ENCODE assay signal across 11 cellular contexts in the genomic region with DNA sequence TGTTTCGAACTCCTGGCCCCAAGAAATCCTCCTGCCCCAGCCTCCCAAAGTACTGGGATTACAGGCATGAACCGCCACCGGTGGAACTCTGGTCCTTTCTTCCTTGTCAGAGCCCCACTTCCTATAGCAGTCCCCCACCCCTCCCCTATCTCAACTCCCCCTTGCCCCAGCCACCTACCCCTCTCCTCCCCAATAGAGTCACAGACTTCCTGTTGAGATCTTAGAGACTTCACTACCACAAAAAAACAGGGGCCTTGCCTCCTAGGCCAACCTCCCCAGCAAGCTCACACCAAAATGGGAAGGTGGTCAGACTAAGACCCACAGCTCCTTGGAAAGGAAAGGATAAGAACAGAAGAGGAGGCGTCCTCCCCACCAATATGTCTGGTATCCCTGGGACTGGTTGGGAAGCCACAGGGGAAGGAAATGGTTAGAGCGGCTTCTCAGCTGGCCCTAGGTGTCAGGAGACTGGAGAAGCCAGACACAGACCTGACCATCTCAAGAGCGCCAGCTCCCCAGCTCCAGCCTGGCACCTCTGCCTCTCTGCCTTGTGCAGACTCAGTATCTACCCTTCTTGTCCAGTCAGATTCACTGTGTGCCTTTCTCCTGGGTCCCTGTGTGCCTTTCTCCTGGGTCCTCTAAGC. TPM values are rescaled to one million over a fixed set of nuclear protein-coding genes. Genes with fewer than 3 reads are reported as not detected.
DNase-seq lines count a peak whose midpoint lies in the region; ATAC-seq and TF ChIP-seq lines count a peak whose summit lies in the region.
"Had no signal": no experiment of that assay in that cellular context is flagged by ENCODE, and none has a peak within 500 bp of the region (broad histone marks: within the 10 kb centered on the region; RNA-seq: fewer than 3 reads in every experiment).

No MANE protein-coding gene starts in this region.

- H3K79me2 ChIP-seq in OCI-LY7 (ENCODE audit: insufficient read depth, low read depth, low read length), result peaks cover 36% of the 10 kb centered on the region

- ATAC-seq in Right ventricle myocardium superior (ENCODE audit: poor library complexity) (no peak), Right ventricle myocardium inferior (no peak)
- ATAC-seq in stimulated activated naive B cell treated with anti-CD40 and anti-IgM and Interleukin-4, amounts not matched to agents 10 μg/mL and 1 μg/mL and 100 μg/mL, for 72 hours (replicated peaks), result no peak

- H3K9me3 Mint-ChIP-seq in activated naive CD8-positive, alpha-beta T cell (ENCODE audit: low read depth), result no peaks in the 10 kb centered on the region
- no peaks in the 10 kb centered on the region for H3K9me3 Mint-ChIP-seq in stimulated activated naive B cell treated with anti-CD40 and anti-IgM and Interleukin-4, amounts not matched to agents 10 μg/mL and 1 μg/mL and 100 μg/mL, for 72 hours

- H3K9me3 ChIP-seq in OCI-LY7 (ENCODE audit: low read length), result no peaks in the 10 kb centered on the region

- H4K20me1 ChIP-seq in OCI-LY7 (ENCODE audit: insufficient read depth, low read length), result no peaks in the 10 kb centered on the region

- H3K4me1 ChIP-seq in OCI-LY7 (ENCODE audit: insufficient read depth, low read length, poor library complexity, severe bottlenecking), result peaks cover 57% of the 10 kb centered on the region

- H3K36me3 Mint-ChIP-seq in activated naive CD8-positive, alpha-beta T cell, result peaks cover 11% of the 10 kb centered on the region
- H3K36me3 Mint-ChIP-seq in stimulated activated naive B cell treated with anti-CD40 and anti-IgM and Interleukin-4, amounts not matched to agents 10 μg/mL and 1 μg/mL and 100 μg/mL, for 72 hours, result peaks cover 42 to 65% of the 10 kb centered on the region in 2 donors

- H3K4me2 ChIP-seq in OCI-LY7 (ENCODE audit: low read length), result peak overlapping the region; percentile 86

- peaks cover 54% of the 10 kb centered on the region for H3K4me1 Mint-ChIP-seq in activated naive CD8-positive, alpha-beta T cell (ENCODE audit: low read depth)
- peaks cover 40 to 49% of the 10 kb centered on the region in 2 donors for H3K4me1 Mint-ChIP-seq in stimulated activated naive B cell treated with anti-CD40 and anti-IgM and Interleukin-4, amounts not matched to agents 10 μg/mL and 1 μg/mL and 100 μg/mL, for 72 hours

- DNase-seq in Right ventricle myocardium superior, result peak; percentile 12
- DNase-seq in Right ventricle myocardium inferior (ENCODE audit: missing footprints), result no peak
- no peak for DNase-seq in OCI-LY7 (ENCODE audit: low spot score)
- no peak for DNase-seq in stimulated activated naive B cell treated with anti-CD40 and anti-IgM and Interleukin-4, amounts not matched to agents 10 μg/mL and 1 μg/mL and 100 μg/mL, for 72 hours
- DNase-seq in middle frontal gyrus (ENCODE audit: extremely low spot score, low spot score), result no peak
- DNase-seq in DMS79 treated with DMSO at 0.1 percent for 48 hours (lab: John Stamatoyannopoulos, UW), result no peak
- DNase-seq in GOT3 (lab: John Stamatoyannopoulos, UW), result no peak
- DNase-seq: activated CD4-positive, alpha-beta T cell treated with anti-CD3 and anti-CD28 coated beads, Interleukin-2, amount 50 U/mL, for 1 hour; AML-193; left colon had no signal

- H3K27ac ChIP-seq in OCI-LY7 (ENCODE audit: low read depth, low read length, poor library complexity, severe bottlenecking), result peak overlapping the region; percentile 98

- peak overlapping the region; percentile 9 for H3K4me3 ChIP-seq in OCI-LY7 (ENCODE audit: low read depth, low read length, poor library complexity, severe bottlenecking)

- intact Hi-C loops in Right ventricle myocardium superior (cut with DNase I), result loop anchor here (5.0 kb wide), 1 partner anchor 131 kb away; no protein-coding TSS in a partner anchor
- intact Hi-C loops in Right ventricle myocardium inferior (cut with DNase I), result no loop called here
- intact Hi-C loops in OCI-LY7 (cut with micrococcal nuclease; ENCODE audit: unreplicated experiment), result no loop called here

- H3K36me3 ChIP-seq in OCI-LY7 (ENCODE audit: insufficient read depth, low read length), result peaks cover 71% of the 10 kb centered on the region

- POLR2A ChIA-PET in OCI-LY7 (lab: Charles Lee), result interaction anchor here (0.5 to 5.0 kb wide), 9 partner anchors 9 to 69 kb away, joined by 3 to 41 read pairs (median 6); a partner anchor contains a TSS

- peak overlapping the region; percentile 88 for H3K27ac Mint-ChIP-seq in activated naive CD8-positive, alpha-beta T cell
- H3K27ac Mint-ChIP-seq in stimulated activated naive B cell treated with anti-CD40 and anti-IgM and Interleukin-4, amounts not matched to agents 10 μg/mL and 1 μg/mL and 100 μg/mL, for 72 hours, result peak overlapping the region; percentile 48

- H3K27me3 Mint-ChIP-seq in activated naive CD8-positive, alpha-beta T cell, result no peaks in the 10 kb centered on the region
- no peaks in the 10 kb centered on the region for H3K27me3 Mint-ChIP-seq in stimulated activated naive B cell treated with anti-CD40 and anti-IgM and Interleukin-4, amounts not matched to agents 10 μg/mL and 1 μg/mL and 100 μg/mL, for 72 hours

- no peak for TF ChIP-seq CTCF in OCI-LY7 (conservative IDR thresholded peaks at IDR 0.05; ENCODE audit: low read length)

- H3K4me3 Mint-ChIP-seq in activated naive CD8-positive, alpha-beta T cell, result peak overlapping the region; percentile 83
- H3K4me3 Mint-ChIP-seq in stimulated activated naive B cell treated with anti-CD40 and anti-IgM and Interleukin-4, amounts not matched to agents 10 μg/mL and 1 μg/mL and 100 μg/mL, for 72 hours, result peak overlapping the region; percentile 62 to 69

- no peaks in the 10 kb centered on the region for H3K9me2 ChIP-seq in OCI-LY7 (ENCODE audit: insufficient read depth, low read length)

- no peak overlapping the region for H2AFZ ChIP-seq in OCI-LY7 (ENCODE audit: low read length)

- BruUV-seq in OCI-LY7 (replicated peaks; lab: Mats Ljungman, UMichigan), result no TSS peak

- CTCF ChIA-PET in OCI-LY7 (lab: Charles Lee; ENCODE audit: unreplicated experiment), result interaction anchor here (1.0 to 2.5 kb wide), 4 partner anchors 10 to 39 kb away, joined by 3 to 9 read pairs (median 4); no protein-coding TSS in a partner anchor

RNA-seq across cellular contexts. Expression of a gene that starts 8.5 kb away (rescaled TPM):
- total RNA-seq in Right ventricle myocardium superior, result 0.97 TPM
- total RNA-seq in Right ventricle myocardium inferior, result 0.76 TPM
- 48.6 and 51.7 TPM in 2 replicates for total RNA-seq in OCI-LY7 (2014; rRNA removed; shearing (Covaris generic))
- total RNA-seq in OCI-LY7 (2022), result 153 and 207 TPM in 2 replicates

RNA-seq across cellular contexts. Expression of a gene that starts 17.9 kb away (rescaled TPM):
- total RNA-seq in Right ventricle myocardium superior (8.2 TPM), Right ventricle myocardium inferior (10.8 TPM), OCI-LY7 (2022) (26.9 and 32.0 TPM in 2 replicates)
- 18.9 and 25.8 TPM in 2 replicates for total RNA-seq in OCI-LY7 (2014; rRNA removed; shearing (Covaris generic))

RNA-seq across cellular contexts. Expression of a gene that starts 18.1 kb away (rescaled TPM):
- 29.4 TPM for total RNA-seq in Right ventricle myocardium superior
- total RNA-seq in Right ventricle myocardium inferior, result 31.5 TPM
- 26.1 and 31.6 TPM in 2 replicates for total RNA-seq in OCI-LY7 (2014; rRNA removed; shearing (Covaris generic))
- total RNA-seq in OCI-LY7 (2022), result 58.2 and 66.5 TPM in 2 replicates

RNA-seq across cellular contexts. Expression of a gene that starts 33.4 kb away (rescaled TPM):
- total RNA-seq in Right ventricle myocardium superior (15.4 TPM), Right ventricle myocardium inferior (18.2 TPM), OCI-LY7 (2022) (5.1 and 8.4 TPM in 2 replicates)
- total RNA-seq in OCI-LY7 (2014; rRNA removed; shearing (Covaris generic)), result 1.4 and 7.0 TPM in 2 replicates

Comparison
In these comparisons a context has a peak if more than half of its experiments do, and no peak if none do; other contexts are left out.
1. RNA of a gene that starts 8.5 kb away (total RNA-seq): 48.6 to 207 TPM in OCI-LY7; 0.97 TPM in Right ventricle myocardium superior (single experiment) and 0.76 TPM in Right ventricle myocardium inferior (single experiment); every median in the first group is over 10 times any median in the second.